ENCODE assay signal across 8 cellular contexts in genomic region chr1:161177112-161177935, GRCh38. TPM values are rescaled to one million over a fixed set of nuclear protein-coding genes. Genes with fewer than 3 reads are reported as not detected.
A peak's percentile ranks its signal among the peaks of the same experiment; 100 is the strongest.
DNase-seq lines count a peak whose midpoint lies in the region; ATAC-seq and TF ChIP-seq lines count a peak whose summit lies in the region.

B4GALT3 (minus strand) TSS chr1:161177507; CDS start chr1:161176060, 1,447 bp downstream.

- H3K4me3 ChIP-seq in H7 (ENCODE audit: insufficient read depth, low read depth, low read length) (peak within 1 kb of the TSS; percentile 78), MG63 (peak within 1 kb of the TSS; percentile 91), fibroblast of pulmonary artery (replicated peaks; ENCODE audit: low read depth, low read length) (peak within 1 kb of the TSS; percentile 98)

- H3K9me3 Mint-ChIP-seq in nephron, result no peaks in the 10 kb centered on the region

- H3K4me3 Mint-ChIP-seq in nephron, result peak within 1 kb of the TSS; percentile 98 to 100 (median 100)

- peaks cover 44% of the 10 kb centered on the region for H3K4me1 Mint-ChIP-seq in nephron

- peak; percentile 88 for ATAC-seq in stimulated activated naive CD8-positive, alpha-beta T cell treated with anti-CD3 and anti-CD28 coated beads, Interleukin-15, Interleukin-2, amounts not matched to agents 100 U/mL and 50 U/mL, for 24 hours

- no peaks in the 10 kb centered on the region for H3K27me3 ChIP-seq in H7 (ENCODE audit: control insufficient read depth, insufficient read depth, low read length)
- no peaks in the 10 kb centered on the region for H3K27me3 ChIP-seq in MG63

- H3K36me3 ChIP-seq in H7 (replicated peaks; ENCODE audit: control insufficient read depth, insufficient read depth, low read length) (peaks cover 13% of the 10 kb centered on the region), MG63 (peaks cover 29% of the 10 kb centered on the region)

- TF ChIP-seq CTCF in fibroblast of pulmonary artery (IDR thresholded peaks at IDR 0.05; ENCODE audit: low read length, missing control alignments), result no peak
- no peak for TF ChIP-seq CTCF in nephron (IDR thresholded peaks at IDR 0.05; ENCODE audit: unreplicated experiment in 3 of 3)

- H3K27ac Mint-ChIP-seq in nephron, result peak within 1 kb of the TSS; percentile 81 to 99 (median 96)

- H3K27me3 Mint-ChIP-seq in nephron (ENCODE audit: low read depth), result no peaks in the 10 kb centered on the region

- H3K9me3 ChIP-seq in MG63, result no peaks in the 10 kb centered on the region

- DNase-seq in ELF-1 (ENCODE audit: low read depth, low spot score), result peak; percentile 94
- DNase-seq in H7, result peak; percentile 100
- DNase-seq in MG63, result peak; percentile 88
- DNase-seq in SHP77 (lab: John Stamatoyannopoulos, UW), result peak; percentile 91 to 94
- DNase-seq in activated effector memory CD4-positive, alpha-beta T cell treated with anti-CD3 and anti-CD28 coated beads, Interleukin-2, amount 50 U/mL, for 16 hours, result peak; percentile 97
- peak; percentile 74 for DNase-seq in fibroblast of pulmonary artery (ENCODE audit: low read depth)
- DNase-seq in stimulated activated naive CD8-positive, alpha-beta T cell treated with anti-CD3 and anti-CD28 coated beads, Interleukin-15, Interleukin-2, amounts not matched to agents 100 U/mL and 50 U/mL, for 24 hours, result peak; percentile 98

- peaks cover 31% of the 10 kb centered on the region for H3K36me3 Mint-ChIP-seq in nephron (ENCODE audit: low read depth)

RNA-seq across cellular contexts. Expression of gene B4GALT3, which starts in this region (rescaled TPM):
- total RNA-seq in H7 (2014; rRNA removed; shearing (Covaris generic)), result 105 and 106 TPM in 2 replicates
- total RNA-seq in MG63 (2014; rRNA removed; shearing (Covaris generic); ENCODE audit: low replicate concordance), result 20.5 and 25.7 TPM in 2 replicates

Comparison
In these comparisons a context has a peak if more than half of its experiments do, and no peak if none do; other contexts are left out.
1. Peak in every context shown above with its lines: DNase-seq, ATAC-seq and H3K4me3 ChIP-seq.